ENCODE assay signal across 9 cellular contexts in the genomic region with DNA sequence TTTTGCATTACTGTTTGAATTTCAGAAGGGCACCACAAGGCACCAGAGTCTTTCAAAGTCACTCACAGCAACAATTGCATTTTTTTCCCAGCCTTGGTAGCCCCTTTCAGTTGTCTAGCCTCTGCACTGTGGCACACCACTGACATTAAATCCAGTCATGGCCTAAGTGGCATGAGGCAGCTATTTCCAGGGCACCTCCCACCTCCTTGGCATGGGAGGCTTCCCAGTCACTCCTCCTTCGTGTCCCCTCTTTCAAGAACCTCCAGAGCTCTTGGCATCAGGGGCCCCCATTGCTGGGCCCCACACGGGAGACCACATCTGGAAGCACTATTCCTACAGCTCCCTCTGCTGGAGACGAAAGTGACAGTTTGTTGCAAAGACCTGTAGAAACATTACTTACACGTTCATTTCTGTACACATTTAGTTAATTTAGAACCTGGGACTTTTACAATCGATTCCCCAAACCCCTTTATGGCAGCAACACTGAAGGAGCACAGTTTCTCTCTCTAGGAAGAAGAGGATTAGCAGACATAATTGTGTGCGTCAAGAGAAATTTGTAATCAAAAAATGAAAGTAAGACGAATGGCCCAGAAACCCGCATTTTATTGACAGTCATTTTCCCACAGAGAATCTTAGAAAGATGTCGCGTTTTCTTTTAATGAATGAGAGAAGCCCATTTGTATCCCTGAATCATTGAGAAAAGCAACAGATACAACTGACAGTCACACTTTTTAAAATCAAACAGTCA. TPM values are rescaled to one million over a fixed set of nuclear protein-coding genes. Genes with fewer than 3 reads are reported as not detected.
DNase-seq lines count a peak whose midpoint lies in the region; ATAC-seq and TF ChIP-seq lines count a peak whose summit lies in the region.
"Had no signal": no experiment of that assay in that cellular context is flagged by ENCODE, and none has a peak within 500 bp of the region (broad histone marks: within the 10 kb centered on the region; RNA-seq: fewer than 3 reads in every experiment).

No MANE protein-coding gene starts in this region.

- H3K9me3 ChIP-seq in adrenal gland (replicated peaks in 1 of 3): no peaks in the 10 kb centered on the region

- no peak overlapping the region for H2BK15ac ChIP-seq in mesendoderm (replicated peaks; ENCODE audit: low read depth)

- H3K36me3 ChIP-seq in adrenal gland (replicated peaks in 1 of 2) (peaks cover 0 to 46% of the 10 kb centered on the region in 2 donors), mesendoderm (ENCODE audit: control insufficient read depth, insufficient read depth, low read length) (peaks cover 4% of the 10 kb centered on the region)

- H3K4ac ChIP-seq in mesendoderm (ENCODE audit: low read depth, low read length): no peak overlapping the region

- in situ Hi-C loops in KBM-7 (cut with MboI; ENCODE audit: low pct_unique_long_range_greater_than_20kb, low sequenced_read_pairs): no loop called here

- 68 to 73% (median 73%) methylated on average over 9 to 10 of the region's 10 CpGs for WGBS in adrenal gland, 4 donors
- no CpG with 5 or more reads among the region's 10 CpGs for WGBS in mesendoderm (ENCODE audit: extremely low coverage, insufficient coverage, low lambda C conversion rate)

- no peak overlapping the region for H3K23ac ChIP-seq in mesendoderm (ENCODE audit: low read length)

- TF ChIP-seq CTCF in adrenal gland (IDR thresholded peaks at IDR 0.05): peak in 4 of 6 experiments; percentile 13 to 38 (median 30)

- H4K8ac ChIP-seq in mesendoderm (ENCODE audit: low read depth, low read length): no peak overlapping the region

- H3K9ac ChIP-seq in mesendoderm (ENCODE audit: low read length): peak overlapping the region; percentile 17

- H3K4me1 ChIP-seq in adrenal gland (replicated peaks in 1 of 2): peaks cover 0 to 5% of the 10 kb centered on the region in 2 donors
- H3K4me1 ChIP-seq in mesendoderm (ENCODE audit: control insufficient read depth, low read depth, low read length): peaks cover 2% of the 10 kb centered on the region

- H3K4me2 ChIP-seq in mesendoderm (ENCODE audit: low read length): no peak overlapping the region

- no peak overlapping the region for H2BK5ac ChIP-seq in mesendoderm (ENCODE audit: low read length)

- no peak overlapping the region for H4K5ac ChIP-seq in mesendoderm (ENCODE audit: low read length)

- DNase-seq in DMS79 treated with DMSO at 0.1 percent for 48 hours (lab: John Stamatoyannopoulos, UW): peak; percentile 13
- no peak for DNase-seq in DMS79 (lab: John Stamatoyannopoulos, UW)
- DNase-seq in KBM-7: peak; percentile 50
- DNase-seq in adrenal gland: no peak
- DNase-seq in mesendoderm: peak; percentile 68
- DNase-seq in GOT3 (lab: John Stamatoyannopoulos, UW): no peak
- DNase-seq: left cardiac atrium had no signal

- H3K79me1 ChIP-seq in mesendoderm (ENCODE audit: low read length): peaks cover 4% of the 10 kb centered on the region

- no peak overlapping the region for H3K18ac ChIP-seq in mesendoderm (ENCODE audit: low read length)

- H3K56ac ChIP-seq in mesendoderm (ENCODE audit: low read length): no peak overlapping the region

- no peak for TF ChIP-seq POLR2A in adrenal gland (IDR thresholded peaks at IDR 0.05)

- ATAC-seq in HG03196 (IDR thresholded peaks at IDR 0.05; ENCODE audit: unreplicated experiment) (no peak), HG02588 (IDR thresholded peaks at IDR 0.05; ENCODE audit: unreplicated experiment) (no peak)

- peaks cover 24% of the 10 kb centered on the region for H3K79me2 ChIP-seq in mesendoderm (ENCODE audit: control insufficient read depth, insufficient read depth, low read length)

- peaks cover 6% of the 10 kb centered on the region for H3K27me3 ChIP-seq in adrenal gland
- peaks cover 4% of the 10 kb centered on the region for H3K27me3 ChIP-seq in mesendoderm (ENCODE audit: insufficient read depth, low read length, poor library complexity)

- no peak overlapping the region for H3K4me3 ChIP-seq in adrenal gland
- H3K4me3 ChIP-seq in mesendoderm (ENCODE audit: low read length): no peak overlapping the region

- H2AK5ac ChIP-seq in mesendoderm (ENCODE audit: low read length): no peak overlapping the region

- intact Hi-C loops in adrenal gland (cut with DNase I): no loop called here

- H3K27ac ChIP-seq in adrenal gland (no peak overlapping the region), mesendoderm (ENCODE audit: low read depth, low read length) (no peak overlapping the region)

- no peak overlapping the region for H2BK120ac ChIP-seq in mesendoderm (ENCODE audit: low read depth, low read length)

RNA-seq across cellular contexts. Expression of a gene that starts 5.7 kb away (rescaled TPM):
- total RNA-seq in adrenal gland: 1 to 10 TPM in 3 of 8 donors, under 1 TPM in 3, not detected in 2; 0.07 to 8.9 (median 1.4) TPM
- 10 to 100 TPM in 1 of 3 donors, 1 to 10 TPM in 2; 1.8 to 56.5 (median 4.9) TPM for polyA plus RNA-seq in adrenal gland
- polyA plus RNA-seq in mesendoderm (2013, experiment 1 of 2): 0.35 TPM
- polyA plus RNA-seq in mesendoderm (2013, experiment 2 of 2): 0.53 TPM

RNA-seq across cellular contexts. Expression of a gene that starts 13.6 kb away (rescaled TPM):
- total RNA-seq in adrenal gland: 100 to 1,000 TPM in 6 of 8 donors, 10 to 100 TPM in 2; 78.5 to 350 (median 225) TPM
- 100 to 1,000 TPM; 737 to 898 (median 819) TPM for polyA plus RNA-seq in adrenal gland
- 1,162 TPM for polyA plus RNA-seq in mesendoderm (2013, experiment 1 of 2)
- 1,142 TPM for polyA plus RNA-seq in mesendoderm (2013, experiment 2 of 2)

RNA-seq across cellular contexts. Expression of a gene that starts 20.1 kb away (rescaled TPM):
- total RNA-seq in adrenal gland: 10 to 100 TPM in 5 of 8 donors, 1 to 10 TPM in 3; 2.2 to 16.5 (median 11.3) TPM
- 10 to 100 TPM in 2 of 3 donors, 1 to 10 TPM in 1; 3.8 to 47.4 (median 17.1) TPM for polyA plus RNA-seq in adrenal gland
- 0.31 TPM for polyA plus RNA-seq in mesendoderm (2013, experiment 1 of 2)
- 0.41 TPM for polyA plus RNA-seq in mesendoderm (2013, experiment 2 of 2)

RNA-seq across cellular contexts. Expression of a gene that starts 50.0 kb away (rescaled TPM):
- total RNA-seq in adrenal gland: 10 to 100 TPM; 42.0 to 89.2 (median 67.8) TPM
- 10 to 100 TPM; 12.6 to 98.0 (median 17.0) TPM for polyA plus RNA-seq in adrenal gland
- polyA plus RNA-seq in mesendoderm (2013, experiment 1 of 2): 54.8 TPM
- 54.8 TPM for polyA plus RNA-seq in mesendoderm (2013, experiment 2 of 2)

RNA-seq across cellular contexts. Expression of a gene that starts 58.2 kb away (rescaled TPM):
- total RNA-seq in adrenal gland: not detected
- not detected for polyA plus RNA-seq in adrenal gland
- polyA plus RNA-seq in mesendoderm (2013, experiment 1 of 2): 0.27 TPM
- 0.20 TPM for polyA plus RNA-seq in mesendoderm (2013, experiment 2 of 2)
- total RNA-seq: left cardiac atrium had no signal

Comparison
In these comparisons a context has a peak if more than half of its experiments do, and no peak if none do; other contexts are left out.
1. DNase-seq: peak in DMS79 treated with DMSO at 0.1 percent for 48 hours (single experiment), KBM-7 (single experiment) and mesendoderm (single experiment); none in DMS79 (single experiment), adrenal gland (0 of 7) and GOT3 (single experiment).